ENCODE assay signal across 9 cellular contexts in the genomic region with DNA sequence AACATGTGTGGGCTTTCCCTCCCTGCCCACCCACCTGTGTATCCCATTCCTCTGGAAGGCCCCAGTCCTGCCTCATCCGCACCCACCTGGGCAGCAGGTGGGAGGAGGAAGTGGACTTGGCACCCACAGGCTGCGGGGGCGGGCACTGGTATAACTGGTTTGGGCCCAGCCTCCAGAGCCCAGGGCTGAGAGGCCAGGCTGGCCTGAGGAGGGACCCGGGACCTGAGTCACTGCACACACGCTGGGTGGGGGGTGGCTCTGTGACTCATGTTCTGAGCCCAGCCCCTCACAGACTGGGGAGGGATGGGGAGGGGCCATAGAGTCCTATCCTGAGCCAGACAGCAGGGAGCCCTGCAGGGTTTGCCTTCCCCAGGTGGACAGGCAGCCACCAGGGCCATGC. TPM values are rescaled to one million over a fixed set of nuclear protein-coding genes. Genes with fewer than 3 reads are reported as not detected.
DNase-seq lines count a peak whose midpoint lies in the region; ATAC-seq, FAIRE-seq and TF ChIP-seq lines count a peak whose summit lies in the region.
"Had no signal": no experiment of that assay in that cellular context is flagged by ENCODE, and none has a peak within 500 bp of the region (broad histone marks: within the 10 kb centered on the region; RNA-seq: fewer than 3 reads in every experiment).

No MANE protein-coding gene starts in this region.

- DNase-seq in GM23248: peak; percentile 83
- DNase-seq in RWPE1 (ENCODE audit: low spot score): peak; percentile 99
- DNase-seq in fibroblast of the conjunctiva (ENCODE audit: low read depth): peak; percentile 49
- peak; percentile 98 for DNase-seq in small intestine
- DNase-seq in DMS153 (lab: John Stamatoyannopoulos, UW): no peak
- DNase-seq in SJCRH30: no peak
- DNase-seq in NCI-H2171 (lab: John Stamatoyannopoulos, UW): no peak
- DNase-seq: NCI-H1092 had no signal

- WGBS in GM23248 (ENCODE audit: low coverage in 1 of 2, low lambda C conversion rate in 2 of 2, missing lambda C conversion rate in 2 of 2), 2 experiments: 30 to 38% methylated on average over 5 of the region's 5 CpGs
- WGBS in small intestine, 3 donors: 12 to 47% (median 33%) methylated on average over 4 to 5 of the region's 5 CpGs

- no peaks in the 10 kb centered on the region for H4K20me1 ChIP-seq in GM23248 (ENCODE audit: insufficient read depth)

- H2AFZ ChIP-seq in GM23248: no peak overlapping the region

- CTCF ChIA-PET in RWPE1 (lab: Yijun Ruan, JAX): interaction anchor here (1.2 to 2.8 kb wide), 4 partner anchors 12 to 379 kb away, joined by 3 to 14 read pairs (median 6); no protein-coding TSS in a partner anchor

- no peak overlapping the region for H3K4me2 ChIP-seq in GM23248 (ENCODE audit: unreplicated experiment)

- no peak for ATAC-seq in GM19467 (IDR thresholded peaks at IDR 0.05; ENCODE audit: unreplicated experiment)

- no peak overlapping the region for H3K9ac ChIP-seq in GM23248

- no peaks in the 10 kb centered on the region for H3K36me3 ChIP-seq in GM23248 (ENCODE audit: low read depth)
- H3K36me3 ChIP-seq in small intestine (ENCODE audit: control insufficient read depth in 2 of 2, insufficient read depth in 2 of 2, low read length in 2 of 2): peaks cover 0 to 8% of the 10 kb centered on the region in 2 donors
- no peaks in the 10 kb centered on the region for H3K36me3 ChIP-seq in SJCRH30

- H3K27me3 ChIP-seq in GM23248 (replicated peaks; ENCODE audit: insufficient read depth) (no peaks in the 10 kb centered on the region), small intestine (ENCODE audit: control insufficient read depth in 2 of 2, insufficient read depth in 2 of 2, low read length in 2 of 2) (no peaks in the 10 kb centered on the region), SJCRH30 (0 out of 2 replicates have a peak, but pooled peaks cover 2% of the 10 kb centered on the region)

- H3K4me1 ChIP-seq in GM23248 (ENCODE audit: insufficient read depth) (peaks cover 13% of the 10 kb centered on the region), small intestine (ENCODE audit: control insufficient read depth in 2 of 2, insufficient read depth in 1 of 2, low read depth in 1 of 2, low read length in 1 of 2) (peaks cover 0 to 3% of the 10 kb centered on the region in 2 donors), SJCRH30 (no peaks in the 10 kb centered on the region)

- H3K79me2 ChIP-seq in GM23248 (ENCODE audit: insufficient read depth): no peaks in the 10 kb centered on the region

- H3K9me3 ChIP-seq in GM23248 (ENCODE audit: low read depth) (no peaks in the 10 kb centered on the region), small intestine (ENCODE audit: control insufficient read depth, low read depth) (no peaks in the 10 kb centered on the region), SJCRH30 (replicated peaks) (no peaks in the 10 kb centered on the region)

- H3K9me2 ChIP-seq in GM23248 (ENCODE audit: insufficient read depth): no peaks in the 10 kb centered on the region

- FAIRE-seq in small intestine (lab: Jason Lieb, UNC): no peak

- H3F3A ChIP-seq in GM23248 (ENCODE audit: insufficient read depth): no peaks in the 10 kb centered on the region

- no peak for TF ChIP-seq CTCF in RWPE1 (conservative IDR thresholded peaks at IDR 0.05; ENCODE audit: low read depth)

- H3K27ac ChIP-seq in GM23248: no peak overlapping the region
- H3K27ac ChIP-seq in RWPE1: peak overlapping the region; percentile 96
- H3K27ac ChIP-seq in small intestine (ENCODE audit: low read depth in 1 of 2, low read length in 1 of 2): peak overlapping the region; percentile 95 to 97
- H3K27ac ChIP-seq in SJCRH30: no peak overlapping the region

- H3K4me3 ChIP-seq in GM23248: no peak overlapping the region
- no peak overlapping the region for H3K4me3 ChIP-seq in small intestine (ENCODE audit: low read depth in 1 of 2, low read length in 2 of 2)
- H3K4me3 ChIP-seq in SJCRH30: no peak overlapping the region

- POLR2A ChIA-PET in RWPE1 (lab: Yijun Ruan, JAX; ENCODE audit: low non-redundant PET): interaction anchor here (1.2 to 1.8 kb wide), 2 partner anchors 8 to 17 kb away, joined by 3 to 10 read pairs; a partner anchor contains a TSS

- in situ Hi-C loops in GM23248 (cut with MboI): no loop called here

RNA-seq across cellular contexts. Expression of a gene that starts 16.7 kb away (rescaled TPM):
- 11.7 and 16.8 TPM in 2 replicates for total RNA-seq in GM23248 (2014; rRNA removed; shearing (Covaris generic))
- polyA plus RNA-seq in GM23248 (2016; fragmentation: Nextera tagmentation; extraction: Ambion mirVana) (64.4 and 66.0 TPM in 2 replicates), small intestine (10 to 100 TPM; 21.8 to 55.1 (median 28.6) TPM)
- not detected in 2 replicates for total RNA-seq in SJCRH30 (2014; rRNA removed; shearing (Covaris generic))

RNA-seq across cellular contexts. Expression of a gene that starts 26.9 kb away (rescaled TPM):
- total RNA-seq in GM23248 (2014; rRNA removed; shearing (Covaris generic)): 0.43 TPM in 1 of 2 replicates, not detected in the other
- 0.38 and 1.2 TPM in 2 replicates for polyA plus RNA-seq in GM23248 (2016; fragmentation: Nextera tagmentation; extraction: Ambion mirVana)
- polyA plus RNA-seq in small intestine: 10 to 100 TPM in 1 of 3 donors, 1 to 10 TPM in 2; 4.0 to 29.7 (median 5.7) TPM
- not detected in 2 replicates for total RNA-seq in SJCRH30 (2014; rRNA removed; shearing (Covaris generic))

Comparison
In these comparisons a context has a peak if more than half of its experiments do, and no peak if none do; other contexts are left out.
1. DNase-seq: peak in GM23248 (single experiment), RWPE1 (single experiment), fibroblast of the conjunctiva (single experiment) and small intestine (single experiment); none in DMS153 (single experiment), SJCRH30 (0 of 2) and NCI-H2171 (single experiment).
2. H3K27ac ChIP-seq: peak in RWPE1 (single experiment) and small intestine (2 of 2); none in GM23248 (single experiment) and SJCRH30 (single experiment).
3. RNA of a gene that starts 16.7 kb away (total RNA-seq): 11.7 to 16.8 TPM in GM23248; not detected in SJCRH30; every median in the first group is over 10 times any median in the second.